ENCODE assay signal across 19 cellular contexts in genomic region chr21:26098758-26099157, GRCh38.
DNase-seq lines count a peak whose midpoint lies in the region; ATAC-seq and TF ChIP-seq lines count a peak whose summit lies in the region.
"Had no signal": no experiment of that assay in that cellular context is flagged by ENCODE, and none has a peak within 500 bp of the region (broad histone marks: within the 10 kb centered on the region; RNA-seq: fewer than 3 reads in every experiment).

No MANE protein-coding gene starts in this region.

- no peak overlapping the region for H3K4me3 Mint-ChIP-seq in type B pancreatic cell
- H3K4me3 Mint-ChIP-seq: activated naive CD4-positive, alpha-beta T cell treated with anti-CD3 and anti-CD28 coated beads, Interleukin-2, amount 50 U/mL, for 24 hours; activated T-cell treated with anti-CD3 and anti-CD28 coated beads, Interleukin-2, amount 50 U/mL, for 24 hours; nephron; T-cell had no signal

- peaks cover 37% of the 10 kb centered on the region for H3K4me1 Mint-ChIP-seq in type B pancreatic cell (ENCODE audit: unreplicated experiment)
- H3K4me1 Mint-ChIP-seq: activated naive CD4-positive, alpha-beta T cell treated with anti-CD3 and anti-CD28 coated beads, Interleukin-2, amount 50 U/mL, for 24 hours had no signal

- peak; percentile 20 for DNase-seq in NCI-H2107 treated with DMSO at 0.1 percent for 48 hours (lab: John Stamatoyannopoulos, UW; ENCODE audit: unreplicated experiment)
- no peak for DNase-seq in NCI-H2107 (lab: John Stamatoyannopoulos, UW)
- peak; percentile 19 for DNase-seq in astrocyte of the hippocampus (ENCODE audit: low read depth, low spot score)
- DNase-seq in fibroblast of peridontal ligament (ENCODE audit: extremely low read depth): peak; percentile 21
- DNase-seq in type B pancreatic cell (ENCODE audit: extremely low spot score, unreplicated experiment): no peak
- no peak for DNase-seq in stimulated activated CD4-positive, alpha-beta T cell treated with anti-CD3 and anti-CD28 coated beads, Interleukin-1b, Interleukin-23, amount 100 ng/mL, for 48 hours
- DNase-seq: activated CD4-positive, alpha-beta T cell treated with anti-CD3 and anti-CD28 coated beads, Interleukin-2, amount 50 U/mL, for 48 hours; activated T-cell treated with anti-CD3 and anti-CD28 coated beads, Interleukin-2, amount 50 U/mL, for 24 hours; esophagus squamous epithelium; islet precursor cell; MM.1S; NCI-H446 treated with DMSO at 0.1 percent for 48 hours; stimulated activated CD8-positive, alpha-beta memory T cell treated with anti-CD3 and anti-CD28 coated beads, Interleukin-4, amount 100 ng/mL, for 48 hours; T-cell had no signal

- H3K36me3 Mint-ChIP-seq in type B pancreatic cell: peaks cover 17% of the 10 kb centered on the region

- no peaks in the 10 kb centered on the region for H3K27me3 Mint-ChIP-seq in type B pancreatic cell
- H3K27me3 Mint-ChIP-seq: activated naive CD4-positive, alpha-beta T cell treated with anti-CD3 and anti-CD28 coated beads, Interleukin-2, amount 50 U/mL, for 24 hours; activated T-cell treated with anti-CD3 and anti-CD28 coated beads, Interleukin-2, amount 50 U/mL, for 24 hours; T-cell had no signal

- ATAC-seq in GM21717 (IDR thresholded peaks at IDR 0.05; ENCODE audit: unreplicated experiment) (no peak), GM19023 (IDR thresholded peaks at IDR 0.05; ENCODE audit: unreplicated experiment) (no peak)
- ATAC-seq: HepG2, T-cell had no signal

- H3K27ac Mint-ChIP-seq in type B pancreatic cell: peak overlapping the region; percentile 10
- H3K27ac Mint-ChIP-seq: activated naive CD4-positive, alpha-beta T cell treated with anti-CD3 and anti-CD28 coated beads, Interleukin-2, amount 50 U/mL, for 24 hours; activated T-cell treated with anti-CD3 and anti-CD28 coated beads, Interleukin-2, amount 50 U/mL, for 24 hours; nephron; T-cell had no signal

- no peaks in the 10 kb centered on the region for H3K9me3 Mint-ChIP-seq in type B pancreatic cell
- H3K9me3 Mint-ChIP-seq: activated naive CD4-positive, alpha-beta T cell treated with anti-CD3 and anti-CD28 coated beads, Interleukin-2, amount 50 U/mL, for 24 hours; nephron had no signal

- no peak for TF ChIP-seq CTCF in type B pancreatic cell (conservative IDR thresholded peaks at IDR 0.05)

Comparison
In these comparisons a context has a peak if more than half of its experiments do, and no peak if none do; other contexts are left out.
1. DNase-seq: peak in NCI-H2107 treated with DMSO at 0.1 percent for 48 hours (single experiment), astrocyte of the hippocampus (single experiment) and fibroblast of peridontal ligament (single experiment); none in NCI-H2107 (single experiment), type B pancreatic cell (single experiment) and stimulated activated CD4-positive, alpha-beta T cell treated with anti-CD3 and anti-CD28 coated beads, Interleukin-1b, Interleukin-23, amount 100 ng/mL, for 48 hours (single experiment).